8 cellular contexts compared by ENCODE assay signal in genomic region chr10:79929409-79929904, GRCh38. TPM values are rescaled to one million over a fixed set of nuclear protein-coding genes. Genes with fewer than 3 reads are reported as not detected.
DNase-seq lines count a peak whose midpoint lies in the region; ATAC-seq and TF ChIP-seq lines count a peak whose summit lies in the region.

No MANE protein-coding gene starts in this region.

- peak; percentile 55 for DNase-seq in NK-92 treated with Interleukin-12 subunit alpha and Interleukin-12 subunit beta, amount 100 ng/mL, for 24 hours (lab: John Stamatoyannopoulos, UW)
- DNase-seq in NK-92 (lab: John Stamatoyannopoulos, UW; ENCODE audit: unreplicated experiment) (no peak), NCI-H2107 treated with DMSO at 0.1 percent for 48 hours (lab: John Stamatoyannopoulos, UW; ENCODE audit: unreplicated experiment) (peak; percentile 38), colonic mucosa (peak; percentile 80), left lung (peak; percentile 78 to 94)
- DNase-seq in activated CD4-positive, alpha-beta T cell treated with anti-CD3 and anti-CD28 coated beads, Interleukin-2, amount 10 ng/mL, durations not matched to agents 24 days and 14 days = peak; percentile 93
- DNase-seq in stimulated activated CD4-positive, alpha-beta T cell treated with anti-CD3 and anti-CD28 coated beads, Interleukin-4, amount 100 ng/mL, for 48 hours (ENCODE audit: low read depth in 2 of 2) = peak; percentile 67 to 79

- H3K27me3 Mint-ChIP-seq in activated CD4-positive, alpha-beta T cell treated with anti-CD3 and anti-CD28 coated beads, Interleukin-2, amount 10 ng/mL, durations not matched to agents 24 days and 14 days = peaks cover 26% of the 10 kb centered on the region

- no peaks in the 10 kb centered on the region for H3K9me3 ChIP-seq in colonic mucosa
- no peaks in the 10 kb centered on the region for H3K9me3 ChIP-seq in left lung

- no peaks in the 10 kb centered on the region for H3K36me3 ChIP-seq in colonic mucosa
- H3K36me3 ChIP-seq in left lung = no peaks in the 10 kb centered on the region

- H3K4me1 Mint-ChIP-seq in activated CD4-positive, alpha-beta T cell treated with anti-CD3 and anti-CD28 coated beads, Interleukin-2, amount 10 ng/mL, durations not matched to agents 24 days and 14 days = peaks cover 4% of the 10 kb centered on the region

- H3K27ac Mint-ChIP-seq in activated CD4-positive, alpha-beta T cell treated with anti-CD3 and anti-CD28 coated beads, Interleukin-2, amount 10 ng/mL, durations not matched to agents 24 days and 14 days = no peak overlapping the region

- peak; percentile 61 for ATAC-seq in HG02763 (IDR thresholded peaks at IDR 0.05; ENCODE audit: unreplicated experiment)
- ATAC-seq in left lung = peak; percentile 74

- intact Hi-C loops in activated CD4-positive, alpha-beta T cell treated with anti-CD3 and anti-CD28 coated beads, Interleukin-2, amount 10 ng/mL, durations not matched to agents 24 days and 14 days (cut with micrococcal nuclease) = loop anchor here (1.0 to 2.0 kb wide), 3 partner anchors 150 to 391 kb away; no protein-coding TSS in a partner anchor
- intact Hi-C loops in colonic mucosa (cut with DNase I) (no loop called here), left lung (cut with DNase I) (loop anchor here in 1 of 2 donors (5.0 kb wide), 1 partner anchor 362 kb away; no protein-coding TSS in a partner anchor)

- H3K4me1 ChIP-seq in colonic mucosa (no peaks in the 10 kb centered on the region), left lung (peaks cover 0 to 5% of the 10 kb centered on the region in 2 donors)

- H3K9ac ChIP-seq in colonic mucosa (ENCODE audit: low read depth in 2 of 2, low read length in 2 of 2) = no peak overlapping the region

- peak; percentile 91 for TF ChIP-seq CTCF in colonic mucosa (IDR thresholded peaks at IDR 0.05)
- peak; percentile 91 to 93 for TF ChIP-seq CTCF in left lung (IDR thresholded peaks at IDR 0.05)

- H3K4me3 Mint-ChIP-seq in activated CD4-positive, alpha-beta T cell treated with anti-CD3 and anti-CD28 coated beads, Interleukin-2, amount 10 ng/mL, durations not matched to agents 24 days and 14 days = no peak overlapping the region

- H3K4me3 ChIP-seq in colonic mucosa = no peak overlapping the region
- H3K4me3 ChIP-seq in left lung = no peak overlapping the region

- H3K9me3 Mint-ChIP-seq in activated CD4-positive, alpha-beta T cell treated with anti-CD3 and anti-CD28 coated beads, Interleukin-2, amount 10 ng/mL, durations not matched to agents 24 days and 14 days = no peaks in the 10 kb centered on the region

- H3K27me3 ChIP-seq in colonic mucosa (no peaks in the 10 kb centered on the region), left lung (peaks cover 0 to 17% of the 10 kb centered on the region in 2 donors)

- no peak overlapping the region for H3K27ac ChIP-seq in colonic mucosa
- H3K27ac ChIP-seq in left lung = no peak overlapping the region

- peaks cover 1% of the 10 kb centered on the region for H3K36me3 Mint-ChIP-seq in activated CD4-positive, alpha-beta T cell treated with anti-CD3 and anti-CD28 coated beads, Interleukin-2, amount 10 ng/mL, durations not matched to agents 24 days and 14 days (ENCODE audit: low read depth)

RNA-seq across cellular contexts. Expression of gene SFTPD, which starts 19.4 kb away (rescaled TPM):
- not detected in 2 replicates for total RNA-seq in activated CD4-positive, alpha-beta T cell treated with anti-CD3 and anti-CD28 coated beads, Interleukin-2, amount 10 ng/mL, durations not matched to agents 24 days and 14 days
- total RNA-seq in colonic mucosa (under 1 TPM; 0.27 to 0.67 TPM), left lung (100 to 1,000 TPM; 323 to 878 TPM)

Comparison
In these comparisons a context has a peak if more than half of its experiments do, and no peak if none do; other contexts are left out.
1. RNA of gene SFTPD, which starts 19.4 kb away (total RNA-seq): 323 to 878 TPM in left lung; 0.27 to 0.67 TPM in colonic mucosa and not detected in activated CD4-positive, alpha-beta T cell treated with anti-CD3 and anti-CD28 coated beads, Interleukin-2, amount 10 ng/mL, durations not matched to agents 24 days and 14 days; every median in the first group is over 100 times any median in the second.